Comparison of ENCODE assay signal across 8 cellular contexts in the genomic region with DNA sequence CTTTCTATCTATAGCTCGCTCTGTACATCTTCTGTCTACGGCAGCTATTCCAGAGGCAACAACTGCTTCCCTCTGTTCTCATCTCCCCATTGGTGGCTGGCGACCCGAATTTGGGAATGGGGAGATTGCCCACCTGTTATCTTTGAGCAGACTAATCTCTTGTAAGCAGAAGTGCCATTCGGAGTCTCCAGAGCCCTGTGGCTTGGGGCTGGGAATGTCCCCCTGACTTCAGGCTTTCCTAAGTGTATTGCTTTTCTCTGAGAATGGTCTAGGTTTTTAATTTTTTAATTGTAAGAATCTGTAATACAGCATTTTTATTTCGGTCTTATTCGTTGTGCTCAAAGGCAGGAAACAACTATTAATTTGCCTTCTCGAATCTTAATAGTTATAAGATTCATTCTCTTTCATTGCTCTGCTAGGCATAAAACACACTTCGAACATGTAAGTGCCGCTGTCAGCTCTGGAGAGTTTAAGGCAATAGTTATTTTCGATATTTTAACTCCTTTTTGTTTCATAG. TPM values are rescaled to one million over a fixed set of nuclear protein-coding genes. Genes with fewer than 3 reads are reported as not detected.
DNase-seq lines count a peak whose midpoint lies in the region; ATAC-seq and TF ChIP-seq lines count a peak whose summit lies in the region.

No MANE protein-coding gene starts in this region.

- no peak overlapping the region for H3K4ac ChIP-seq in mesendoderm (ENCODE audit: low read depth, low read length)

- intact Hi-C loops in CD14-positive monocyte (cut with micrococcal nuclease) (no loop called here), vagina (cut with DNase I) (no loop called here)

- H3K4me2 ChIP-seq in mesendoderm (ENCODE audit: low read length), result peak overlapping the region; percentile 72

- ATAC-seq in GM21423 (IDR thresholded peaks at IDR 0.05; ENCODE audit: unreplicated experiment), result peak; percentile 5

- DNase-seq in CD14-positive monocyte (ENCODE audit: low spot score), result no peak
- DNase-seq in NB4 (ENCODE audit: low read depth), result peak; percentile 7
- DNase-seq in chondrocyte (ENCODE audit: low spot score), result no peak
- DNase-seq in mesendoderm, result no peak
- no peak for DNase-seq in vagina (ENCODE audit: extremely low spot score in 2 of 2)
- no peak for DNase-seq in GM03348 (ENCODE audit: low spot score)
- DNase-seq in NCI-H2081 treated with DMSO at 0.1 percent for 48 hours (lab: John Stamatoyannopoulos, UW), result no peak

- peak overlapping the region; percentile 89 for H3K9ac ChIP-seq in mesendoderm (ENCODE audit: low read length)

- no peak overlapping the region for H3K23ac ChIP-seq in mesendoderm (ENCODE audit: low read length)

- no peaks in the 10 kb centered on the region for H3K4me1 ChIP-seq in mesendoderm (ENCODE audit: control insufficient read depth, low read depth, low read length)
- peaks cover 16% of the 10 kb centered on the region for H3K4me1 ChIP-seq in vagina

- H3K36me3 Mint-ChIP-seq in CD14-positive monocyte (peaks cover 21 to 24% of the 10 kb centered on the region in 2 donors), chondrocyte (ENCODE audit: low read depth) (no peaks in the 10 kb centered on the region)

- H3K4me3 Mint-ChIP-seq in CD14-positive monocyte (peak overlapping the region; percentile 98 to 99), chondrocyte (ENCODE audit: unreplicated experiment) (peak overlapping the region; percentile 96)

- H2BK5ac ChIP-seq in mesendoderm (ENCODE audit: low read length), result peak overlapping the region; percentile 71

- H3K4me1 Mint-ChIP-seq in CD14-positive monocyte (peaks cover 19% of the 10 kb centered on the region), chondrocyte (ENCODE audit: low read depth) (peaks cover 22% of the 10 kb centered on the region)

- no peak overlapping the region for H2AK5ac ChIP-seq in mesendoderm (ENCODE audit: low read length)

- peak overlapping the region; percentile 94 for H3K56ac ChIP-seq in mesendoderm (ENCODE audit: low read length)

- H2BK15ac ChIP-seq in mesendoderm (replicated peaks; ENCODE audit: low read depth), result no peak overlapping the region

- H3K27me3 ChIP-seq in mesendoderm (ENCODE audit: insufficient read depth, low read length, poor library complexity) (no peaks in the 10 kb centered on the region), vagina (no peaks in the 10 kb centered on the region)

- peak overlapping the region; percentile 66 for H3K4me3 ChIP-seq in NB4 (ENCODE audit: low read depth, low read length)
- peak overlapping the region; percentile 87 for H3K4me3 ChIP-seq in mesendoderm (ENCODE audit: low read length)
- H3K4me3 ChIP-seq in vagina, result peak overlapping the region; percentile 61 to 73

- H3K18ac ChIP-seq in mesendoderm (ENCODE audit: low read length), result peak overlapping the region; percentile 15

- no peak overlapping the region for H4K5ac ChIP-seq in mesendoderm (ENCODE audit: low read length)

- H3K27me3 Mint-ChIP-seq in CD14-positive monocyte (ENCODE audit: low read depth in 3 of 3) (peaks cover 1 to 3% (median 1%) of the 10 kb centered on the region in 3 donors), chondrocyte (ENCODE audit: low read depth) (no peaks in the 10 kb centered on the region)

- peak overlapping the region in 5 of 7 donors; percentile 58 to 85 (median 82) for H3K27ac Mint-ChIP-seq in CD14-positive monocyte
- H3K27ac Mint-ChIP-seq in chondrocyte (ENCODE audit: unreplicated experiment), result peak overlapping the region; percentile 93

- TF ChIP-seq POLR2A in NB4 (IDR thresholded peaks at IDR 0.05; ENCODE audit: extremely low read depth, insufficient read length) (no peak), vagina (IDR thresholded peaks at IDR 0.05) (no peak)

- H3K36me3 ChIP-seq in mesendoderm (ENCODE audit: control insufficient read depth, insufficient read depth, low read length) (no peaks in the 10 kb centered on the region), vagina (no peaks in the 10 kb centered on the region)

- H3K79me2 ChIP-seq in mesendoderm (ENCODE audit: control insufficient read depth, insufficient read depth, low read length), result no peaks in the 10 kb centered on the region

- TF ChIP-seq CTCF in CD14-positive monocyte (IDR thresholded peaks at IDR 0.05), result no peak
- no peak for TF ChIP-seq CTCF in NB4 (IDR thresholded peaks at IDR 0.05; ENCODE audit: low read depth, low read length)
- no peak for TF ChIP-seq CTCF in chondrocyte (IDR thresholded peaks at IDR 0.05)
- no peak for TF ChIP-seq CTCF in vagina (IDR thresholded peaks at IDR 0.05)

- H2BK120ac ChIP-seq in mesendoderm (ENCODE audit: low read depth, low read length), result no peak overlapping the region

- H3K79me1 ChIP-seq in mesendoderm (ENCODE audit: low read length), result no peaks in the 10 kb centered on the region

- H3K9me3 Mint-ChIP-seq in CD14-positive monocyte, result peaks cover 0 to 10% (median 2%) of the 10 kb centered on the region in 7 donors
- no peaks in the 10 kb centered on the region for H3K9me3 Mint-ChIP-seq in chondrocyte (ENCODE audit: low read depth)

- WGBS in mesendoderm (ENCODE audit: extremely low coverage, insufficient coverage, low lambda C conversion rate), result no CpG with 5 or more reads among the region's 11 CpGs

- H3K9me3 ChIP-seq in vagina, result no peaks in the 10 kb centered on the region

- no peak overlapping the region for H4K8ac ChIP-seq in mesendoderm (ENCODE audit: low read depth, low read length)

- H3K27ac ChIP-seq in mesendoderm (ENCODE audit: low read depth, low read length), result peak overlapping the region; percentile 84
- peak overlapping the region; percentile 79 for H3K27ac ChIP-seq in vagina

RNA-seq across cellular contexts. Expression of gene AGL, which starts 0.4 kb away (rescaled TPM):
- 1 to 10 TPM; 1.2 to 3.9 TPM for polyA plus RNA-seq in CD14-positive monocyte
- total RNA-seq in chondrocyte, result 12.6 to 16.5 TPM (median 13.5 TPM) in 3 replicates
- 8.5 TPM for polyA plus RNA-seq in mesendoderm (2013, experiment 1 of 2)
- 8.4 TPM for polyA plus RNA-seq in mesendoderm (2013, experiment 2 of 2)
- total RNA-seq in vagina, result 14.0 TPM
